16 cellular contexts compared by ENCODE assay signal in the genomic region with DNA sequence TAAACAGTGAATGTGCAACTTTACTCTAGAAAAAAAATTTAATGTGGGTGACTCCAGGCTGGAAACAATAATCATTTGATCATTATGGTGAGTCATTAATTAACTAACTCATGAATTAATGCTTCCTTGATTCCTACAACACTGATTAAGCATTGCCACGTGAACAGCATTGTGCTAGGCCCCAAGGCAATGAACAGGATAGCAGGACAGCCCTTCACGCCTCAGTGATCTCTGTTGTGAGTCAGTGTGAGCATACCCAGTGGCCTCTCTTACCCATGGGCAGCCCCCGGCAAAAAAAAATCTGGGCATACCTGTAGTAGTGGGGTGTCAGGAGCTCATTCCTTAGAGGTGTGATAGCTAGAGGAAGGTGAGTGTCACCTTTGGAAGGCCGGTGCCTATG.
A peak's percentile ranks its signal among the peaks of the same experiment; 100 is the strongest.
DNase-seq lines count a peak whose midpoint lies in the region; ATAC-seq and TF ChIP-seq lines count a peak whose summit lies in the region.
"Had no signal": no experiment of that assay in that cellular context is flagged by ENCODE, and none has a peak within 500 bp of the region (broad histone marks: within the 10 kb centered on the region; RNA-seq: fewer than 3 reads in every experiment).

No MANE protein-coding gene starts in this region.

- no peaks in the 10 kb centered on the region for H3K36me3 Mint-ChIP-seq in natural killer cell treated with Interleukin-12 subunit alpha and Interleukin-12 subunit beta and Interleukin-15 and Interleukin-18, amount 100 ng/mL, for 72 hours
- H3K36me3 Mint-ChIP-seq: CD14-positive monocyte had no signal

- intact Hi-C loops in head of caudate nucleus (cut with DNase I): no loop called here
- intact Hi-C loops in right cardiac atrium (cut with DNase I): no loop called here

- no peaks in the 10 kb centered on the region for H3K4me1 Mint-ChIP-seq in natural killer cell treated with Interleukin-12 subunit alpha and Interleukin-12 subunit beta and Interleukin-15 and Interleukin-18, amount 100 ng/mL, for 72 hours (ENCODE audit: low read depth in 2 of 2)
- H3K4me1 Mint-ChIP-seq: CD14-positive monocyte had no signal

- 0 out of 2 replicates have a peak overlapping the region, but pooled peaks have one; percentile 20 for H2AFZ ChIP-seq in GM23248

- in situ Hi-C loops in GM23248 (cut with MboI): no loop called here

- H3K27ac Mint-ChIP-seq in natural killer cell treated with Interleukin-12 subunit alpha and Interleukin-12 subunit beta and Interleukin-15 and Interleukin-18, amount 100 ng/mL, for 72 hours: no peak overlapping the region
- H3K27ac Mint-ChIP-seq: CD14-positive monocyte had no signal

- H3K4me2 ChIP-seq in GM23248 (ENCODE audit: unreplicated experiment): peak overlapping the region; percentile 24
- H3K4me2 ChIP-seq: SK-N-SH had no signal

- no peaks in the 10 kb centered on the region for H3K9me3 Mint-ChIP-seq in natural killer cell treated with Interleukin-12 subunit alpha and Interleukin-12 subunit beta and Interleukin-15 and Interleukin-18, amount 100 ng/mL, for 72 hours
- H3K9me3 Mint-ChIP-seq: CD14-positive monocyte had no signal

- no peaks in the 10 kb centered on the region for H3K36me3 ChIP-seq in GM23248 (ENCODE audit: low read depth)

- H3K79me2 ChIP-seq in GM23248 (ENCODE audit: insufficient read depth): no peaks in the 10 kb centered on the region

- no peak for TF ChIP-seq CTCF in fibroblast of mammary gland (conservative IDR thresholded peaks at IDR 0.05; ENCODE audit: control insufficient read depth, insufficient read depth, low read depth, low read length)
- no peak for TF ChIP-seq CTCF in retinal pigment epithelial cell (conservative IDR thresholded peaks at IDR 0.05; ENCODE audit: low read depth, low read length)

- H3F3A ChIP-seq in GM23248 (ENCODE audit: insufficient read depth): peaks cover 49% of the 10 kb centered on the region

- peaks cover 5 to 7% of the 10 kb centered on the region in 2 donors for H3K27me3 Mint-ChIP-seq in natural killer cell treated with Interleukin-12 subunit alpha and Interleukin-12 subunit beta and Interleukin-15 and Interleukin-18, amount 100 ng/mL, for 72 hours

- ATAC-seq in right cardiac atrium: no peak
- ATAC-seq in natural killer cell treated with Interleukin-12 subunit alpha and Interleukin-12 subunit beta and Interleukin-15 and Interleukin-18, amount 100 ng/mL, for 72 hours: no peak
- ATAC-seq: heart right ventricle had no signal

- H3K4me3 ChIP-seq in GM23248 (no peak overlapping the region), fibroblast of mammary gland (ENCODE audit: control insufficient read depth, low read depth, low read length) (no peak overlapping the region), retinal pigment epithelial cell (ENCODE audit: low read length) (no peak overlapping the region), right cardiac atrium (ENCODE audit: low read length) (no peak overlapping the region)
- H3K4me3 ChIP-seq: heart right ventricle, left ventricle myocardium inferior, skin epidermis had no signal

- peak overlapping the region; percentile 9; the same call in 1 of the 2 replicates for H3K9ac ChIP-seq in GM23248
- H3K9ac ChIP-seq: SK-N-SH had no signal

- no peaks in the 10 kb centered on the region for H3K9me3 ChIP-seq in GM23248 (ENCODE audit: low read depth)
- no peaks in the 10 kb centered on the region for H3K9me3 ChIP-seq in right cardiac atrium (ENCODE audit: control insufficient read depth, low read length)
- H3K9me3 ChIP-seq: heart right ventricle, left ventricle myocardium inferior, SK-N-SH had no signal

- H4K20me1 ChIP-seq in GM23248 (ENCODE audit: insufficient read depth): no peaks in the 10 kb centered on the region

- H3K27me3 ChIP-seq in GM23248 (replicated peaks; ENCODE audit: insufficient read depth): no peaks in the 10 kb centered on the region
- no peaks in the 10 kb centered on the region for H3K27me3 ChIP-seq in right cardiac atrium (ENCODE audit: control insufficient read depth, insufficient read depth)
- H3K27me3 ChIP-seq: heart right ventricle had no signal

- peaks cover 49% of the 10 kb centered on the region for H3K4me1 ChIP-seq in GM23248 (ENCODE audit: insufficient read depth)
- H3K4me1 ChIP-seq in right cardiac atrium (ENCODE audit: control insufficient read depth, insufficient read depth, low read length): peaks cover 8% of the 10 kb centered on the region

- H3K9me2 ChIP-seq in GM23248 (ENCODE audit: insufficient read depth): no peaks in the 10 kb centered on the region
- H3K9me2 ChIP-seq: SK-N-SH had no signal

- 32 to 34% methylated on average over 4 of the region's 4 CpGs for WGBS in GM23248 (ENCODE audit: low coverage in 1 of 2, low lambda C conversion rate in 2 of 2, missing lambda C conversion rate in 2 of 2), 2 experiments
- 87% methylated on average over 4 of the region's 4 CpGs for WGBS in right cardiac atrium

- peak; percentile 68 for DNase-seq in GM23248
- peak; percentile 90 for DNase-seq in RPMI7951 (ENCODE audit: low read depth)
- DNase-seq in fibroblast of mammary gland (ENCODE audit: low read depth): peak; percentile 15
- peak; percentile 66 for DNase-seq in retinal pigment epithelial cell (ENCODE audit: low read depth)
- no peak for DNase-seq in head of caudate nucleus
- no peak for DNase-seq in right cardiac atrium
- DNase-seq in natural killer cell treated with Interleukin-12 subunit alpha and Interleukin-12 subunit beta and Interleukin-15 and Interleukin-18, amount 100 ng/mL, for 72 hours (ENCODE audit: low spot score): no peak
- DNase-seq: activated gamma-delta T cell treated with Interleukin-2 at 50 U/mL for 16 hours; effector memory CD4-positive, alpha-beta T cell; heart right ventricle; left ventricle myocardium inferior; MM.1S; SK-N-SH had no signal

- no peak overlapping the region for H3K4me3 Mint-ChIP-seq in natural killer cell treated with Interleukin-12 subunit alpha and Interleukin-12 subunit beta and Interleukin-15 and Interleukin-18, amount 100 ng/mL, for 72 hours
- H3K4me3 Mint-ChIP-seq: CD14-positive monocyte had no signal

- H3K27ac ChIP-seq in GM23248 (peak overlapping the region; percentile 78), right cardiac atrium (ENCODE audit: low read length) (no peak overlapping the region)
- H3K27ac ChIP-seq: heart right ventricle, left ventricle myocardium inferior, VCaP had no signal

Comparison
In these comparisons a context has a peak if more than half of its experiments do, and no peak if none do; other contexts are left out.
1. DNase-seq: peak in GM23248 (single experiment), RPMI7951 (single experiment), fibroblast of mammary gland (single experiment) and retinal pigment epithelial cell (single experiment); none in head of caudate nucleus (0 of 42), right cardiac atrium (0 of 3) and natural killer cell treated with Interleukin-12 subunit alpha and Interleukin-12 subunit beta and Interleukin-15 and Interleukin-18, amount 100 ng/mL, for 72 hours (single experiment).